Comparison of ENCODE assay signal across 18 cellular contexts in genomic region chr3:17795733-17796132, GRCh38. TPM values are rescaled to one million over a fixed set of nuclear protein-coding genes. Genes with fewer than 3 reads are reported as not detected.
DNase-seq lines count a peak whose midpoint lies in the region; FAIRE-seq and TF ChIP-seq lines count a peak whose summit lies in the region.
"Had no signal": no experiment of that assay in that cellular context is flagged by ENCODE, and none has a peak within 500 bp of the region (broad histone marks: within the 10 kb centered on the region; RNA-seq: fewer than 3 reads in every experiment).

No MANE protein-coding gene starts in this region.

- H3K27me3 Mint-ChIP-seq in activated CD4-positive, alpha-beta memory T cell treated with anti-CD3 and anti-CD28 coated beads, Interleukin-2, amount 10 ng/mL, durations not matched to agents 7 days and 5 days: peaks cover 4% of the 10 kb centered on the region

- no peaks in the 10 kb centered on the region for H3K36me3 ChIP-seq in bronchial epithelial cell (ENCODE audit: control insufficient read depth, insufficient read depth, low read length)
- H3K36me3 ChIP-seq: MG63, SJCRH30 had no signal

- intact Hi-C loops in dorsolateral prefrontal cortex (cut with DNase I): loop anchor here in 1 of 2 donors (5.0 kb wide), 1 partner anchor 53 kb away; the partner anchor contains the start of gene TBC1D5

- in situ Hi-C loops in GM13977 (cut with MboI; ENCODE audit: low pct_unique_long_range_greater_than_20kb, low sequenced_read_pairs, unreplicated experiment): no loop called here

- no peaks in the 10 kb centered on the region for H3K4me1 Mint-ChIP-seq in activated CD4-positive, alpha-beta memory T cell treated with anti-CD3 and anti-CD28 coated beads, Interleukin-2, amount 10 ng/mL, durations not matched to agents 7 days and 5 days

- H3K27me3 ChIP-seq in bronchial epithelial cell (ENCODE audit: control insufficient read depth, insufficient read depth, low read length): no peaks in the 10 kb centered on the region
- H3K27me3 ChIP-seq in dorsolateral prefrontal cortex: no peaks in the 10 kb centered on the region
- H3K27me3 ChIP-seq: MG63, SJCRH30 had no signal

- H3K9me3 Mint-ChIP-seq in activated CD4-positive, alpha-beta memory T cell treated with anti-CD3 and anti-CD28 coated beads, Interleukin-2, amount 10 ng/mL, durations not matched to agents 7 days and 5 days: peaks cover 6% of the 10 kb centered on the region

- no peak overlapping the region for H3K4me3 ChIP-seq in bronchial epithelial cell (ENCODE audit: low read depth, low read length)
- no peak overlapping the region for H3K4me3 ChIP-seq in fibroblast of the aortic adventitia (ENCODE audit: low read depth, low read length)
- H3K4me3 ChIP-seq in dorsolateral prefrontal cortex: no peak overlapping the region
- H3K4me3 ChIP-seq: MG63, SJCRH30 had no signal

- no peak overlapping the region for H3K4me3 Mint-ChIP-seq in activated CD4-positive, alpha-beta memory T cell treated with anti-CD3 and anti-CD28 coated beads, Interleukin-2, amount 10 ng/mL, durations not matched to agents 7 days and 5 days

- H3K36me3 Mint-ChIP-seq in activated CD4-positive, alpha-beta memory T cell treated with anti-CD3 and anti-CD28 coated beads, Interleukin-2, amount 10 ng/mL, durations not matched to agents 7 days and 5 days (ENCODE audit: low read depth): peaks cover 7% of the 10 kb centered on the region

- CTCF ChIA-PET in activated CD4-positive, alpha-beta memory T cell treated with anti-CD3 and anti-CD28 coated beads, Interleukin-2, amount 10 ng/mL, durations not matched to agents 7 days and 5 days (lab: Charles Lee): no interaction called here

- POLR2A ChIA-PET in activated CD4-positive, alpha-beta memory T cell treated with anti-CD3 and anti-CD28 coated beads, Interleukin-2, amount 10 ng/mL, durations not matched to agents 7 days and 5 days (lab: Charles Lee): no interaction called here

- FAIRE-seq in bronchial epithelial cell (lab: Jason Lieb, UNC): no peak
- FAIRE-seq: GM12892, HepG2 had no signal

- no peak overlapping the region for H3K27ac ChIP-seq in dorsolateral prefrontal cortex
- H3K27ac ChIP-seq: C4-2B, KMS-11, SJCRH30 had no signal

- TF ChIP-seq CTCF in bronchial epithelial cell (IDR thresholded peaks at IDR 0.05; ENCODE audit: insufficient read depth, low read length, severe bottlenecking): no peak
- TF ChIP-seq CTCF in fibroblast of the aortic adventitia (IDR thresholded peaks at IDR 0.05; ENCODE audit: insufficient read depth, low read length): no peak
- TF ChIP-seq CTCF in dorsolateral prefrontal cortex (IDR thresholded peaks at IDR 0.05 in 54 of 56, conservative IDR thresholded peaks at IDR 0.05 in 2 of 56; ENCODE audit: low read depth in 1 of 56, partially characterized antibody in 56 of 56): no peak
- no peak for TF ChIP-seq CTCF in GM13977 (IDR thresholded peaks at IDR 0.05; ENCODE audit: extremely low read depth, insufficient read depth, missing control alignments)

- no peak overlapping the region for H3K27ac Mint-ChIP-seq in activated CD4-positive, alpha-beta memory T cell treated with anti-CD3 and anti-CD28 coated beads, Interleukin-2, amount 10 ng/mL, durations not matched to agents 7 days and 5 days

- peak; percentile 12 for DNase-seq in EH (ENCODE audit: low read depth)
- peak; percentile 44 for DNase-seq in M059J (ENCODE audit: low read depth)
- DNase-seq in bronchial epithelial cell (ENCODE audit: low read depth): peak; percentile 26
- DNase-seq in fibroblast of the aortic adventitia (ENCODE audit: low read depth): peak; percentile 45
- no peak for DNase-seq in dorsolateral prefrontal cortex
- no peak for DNase-seq in activated CD4-positive, alpha-beta memory T cell treated with anti-CD3 and anti-CD28 coated beads, Interleukin-2, amount 10 ng/mL, durations not matched to agents 7 days and 5 days
- no peak for DNase-seq in GM13977 (ENCODE audit: low spot score)
- DNase-seq: DMS 273 treated with DMSO at 0.1 percent for 48 hours, H7, MG63, NCI-H187 treated with DMSO at 0.1 percent for 48 hours, NCI-H345, NCI-H526 treated with DMSO at 0.1 percent for 48 hours, SJCRH30 had no signal

RNA-seq across cellular contexts. Expression of gene TBC1D5, which starts 53.3 kb away (rescaled TPM):
- total RNA-seq in M059J (2014; rRNA removed; shearing (Covaris generic)): 35.8 and 59.1 TPM in 2 replicates
- total RNA-seq in bronchial epithelial cell (52.6 and 67.1 TPM in 2 replicates), fibroblast of the aortic adventitia (ENCODE audit: low replicate concordance) (83.4 and 145 TPM in 2 replicates), dorsolateral prefrontal cortex (100 to 1,000 TPM in 4 of 120 experiments, 10 to 100 TPM in 116; 66.1 to 103 (median 87.1) TPM)
- 10 to 100 TPM; 49.9 to 50.8 TPM for total RNA-seq in activated CD4-positive, alpha-beta memory T cell treated with anti-CD3 and anti-CD28 coated beads, Interleukin-2, amount 10 ng/mL, durations not matched to agents 7 days and 5 days

Comparison
In these comparisons a context has a peak if more than half of its experiments do, and no peak if none do; other contexts are left out.
1. DNase-seq: peak in EH (single experiment), M059J (single experiment), bronchial epithelial cell (single experiment) and fibroblast of the aortic adventitia (single experiment); none in dorsolateral prefrontal cortex (0 of 10), activated CD4-positive, alpha-beta memory T cell treated with anti-CD3 and anti-CD28 coated beads, Interleukin-2, amount 10 ng/mL, durations not matched to agents 7 days and 5 days (single experiment) and GM13977 (single experiment).